ENCODE assay signal across 1 cellular context in genomic region chr14:74835607-74836250, GRCh38.
TF ChIP-seq lines count a peak whose summit lies in the region.

No MANE protein-coding gene starts in this region.

TF ChIP-seq in IMR-90, 13 proteins besides CTCF, POLR2A, EP300 and RAD21:
- no peak for TF ChIP-seq MXI1 (IDR thresholded peaks at IDR 0.05; ENCODE audit: borderline replicate concordance, low read depth, low read length)
- no peak for TF ChIP-seq NFE2L2 (IDR thresholded peaks at IDR 0.05; ENCODE audit: low read depth, low read length)
- no peak for TF ChIP-seq CHD1 (IDR thresholded peaks at IDR 0.05; ENCODE audit: low read depth, low read length)
- no peak for TF ChIP-seq CEBPB (IDR thresholded peaks at IDR 0.05; ENCODE audit: low read depth, low read length)
- no peak for TF ChIP-seq MAFK (IDR thresholded peaks at IDR 0.05; ENCODE audit: low read depth, low read length)
- no peak for TF ChIP-seq RCOR1 (IDR thresholded peaks at IDR 0.05; ENCODE audit: insufficient replicate concordance, low read length)
- no peak for TF ChIP-seq SMC3 (IDR thresholded peaks at IDR 0.05; ENCODE audit: low read depth, low read length)
- no peak for TF ChIP-seq BHLHE40 (IDR thresholded peaks at IDR 0.05; ENCODE audit: low read depth, low read length)
- TF ChIP-seq RFX5 (IDR thresholded peaks at IDR 0.05; ENCODE audit: low read depth, low read length), result no peak
- no peak for TF ChIP-seq MAZ (IDR thresholded peaks at IDR 0.05; ENCODE audit: borderline replicate concordance, low read depth, low read length)
- TF ChIP-seq FOS (IDR thresholded peaks at IDR 0.05; ENCODE audit: low read depth, low read length), result no peak
- TF ChIP-seq USF2 (IDR thresholded peaks at IDR 0.05; ENCODE audit: low read depth, low read length), result no peak
- TF ChIP-seq ELK1 (IDR thresholded peaks at IDR 0.05; ENCODE audit: borderline replicate concordance, low read depth, low read length), result no peak
